In genomic region chr6:33410050-33410710, GRCh38 we compare ENCODE assay signal across 1 cellular context.
TF ChIP-seq lines count a peak whose summit lies in the region.

No MANE protein-coding gene starts in this region.

TF ChIP-seq in HepG2, 621 proteins besides CTCF, POLR2A, EP300 and RAD21 (continued from another document and continues in another):
- TF ChIP-seq, protein P1, sequence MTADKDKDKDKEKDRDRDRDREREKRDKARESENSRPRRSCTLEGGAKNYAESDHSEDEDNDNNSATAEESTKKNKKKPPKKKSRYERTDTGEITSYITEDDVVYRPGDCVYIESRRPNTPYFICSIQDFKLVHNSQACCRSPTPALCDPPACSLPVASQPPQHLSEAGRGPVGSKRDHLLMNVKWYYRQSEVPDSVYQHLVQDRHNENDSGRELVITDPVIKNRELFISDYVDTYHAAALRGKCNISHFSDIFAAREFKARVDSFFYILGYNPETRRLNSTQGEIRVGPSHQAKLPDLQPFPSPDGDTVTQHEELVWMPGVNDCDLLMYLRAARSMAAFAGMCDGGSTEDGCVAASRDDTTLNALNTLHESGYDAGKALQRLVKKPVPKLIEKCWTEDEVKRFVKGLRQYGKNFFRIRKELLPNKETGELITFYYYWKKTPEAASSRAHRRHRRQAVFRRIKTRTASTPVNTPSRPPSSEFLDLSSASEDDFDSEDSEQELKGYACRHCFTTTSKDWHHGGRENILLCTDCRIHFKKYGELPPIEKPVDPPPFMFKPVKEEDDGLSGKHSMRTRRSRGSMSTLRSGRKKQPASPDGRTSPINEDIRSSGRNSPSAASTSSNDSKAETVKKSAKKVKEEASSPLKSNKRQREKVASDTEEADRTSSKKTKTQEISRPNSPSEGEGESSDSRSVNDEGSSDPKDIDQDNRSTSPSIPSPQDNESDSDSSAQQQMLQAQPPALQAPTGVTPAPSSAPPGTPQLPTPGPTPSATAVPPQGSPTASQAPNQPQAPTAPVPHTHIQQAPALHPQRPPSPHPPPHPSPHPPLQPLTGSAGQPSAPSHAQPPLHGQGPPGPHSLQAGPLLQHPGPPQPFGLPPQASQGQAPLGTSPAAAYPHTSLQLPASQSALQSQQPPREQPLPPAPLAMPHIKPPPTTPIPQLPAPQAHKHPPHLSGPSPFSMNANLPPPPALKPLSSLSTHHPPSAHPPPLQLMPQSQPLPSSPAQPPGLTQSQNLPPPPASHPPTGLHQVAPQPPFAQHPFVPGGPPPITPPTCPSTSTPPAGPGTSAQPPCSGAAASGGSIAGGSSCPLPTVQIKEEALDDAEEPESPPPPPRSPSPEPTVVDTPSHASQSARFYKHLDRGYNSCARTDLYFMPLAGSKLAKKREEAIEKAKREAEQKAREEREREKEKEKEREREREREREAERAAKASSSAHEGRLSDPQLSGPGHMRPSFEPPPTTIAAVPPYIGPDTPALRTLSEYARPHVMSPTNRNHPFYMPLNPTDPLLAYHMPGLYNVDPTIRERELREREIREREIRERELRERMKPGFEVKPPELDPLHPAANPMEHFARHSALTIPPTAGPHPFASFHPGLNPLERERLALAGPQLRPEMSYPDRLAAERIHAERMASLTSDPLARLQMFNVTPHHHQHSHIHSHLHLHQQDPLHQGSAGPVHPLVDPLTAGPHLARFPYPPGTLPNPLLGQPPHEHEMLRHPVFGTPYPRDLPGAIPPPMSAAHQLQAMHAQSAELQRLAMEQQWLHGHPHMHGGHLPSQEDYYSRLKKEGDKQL (CRISPR knock-in tag; IDR thresholded peaks at IDR 0.05; ENCODE audit: low read depth), result peak; percentile 74
- TF ChIP-seq ZNF30 (CRISPR knock-in tag; IDR thresholded peaks at IDR 0.05), result no peak
- no peak; the same call in 1 of the 2 replicates for TF ChIP-seq THRA (CRISPR knock-in tag; IDR thresholded peaks at IDR 0.05; ENCODE audit: borderline replicate concordance)
- TF ChIP-seq HMGA1 (CRISPR knock-in tag; conservative IDR thresholded peaks at IDR 0.05), result no peak
- TF ChIP-seq CEBPB (IDR thresholded peaks at IDR 0.05; ENCODE audit: borderline replicate concordance, low read depth, low read length), result no peak
- TF ChIP-seq ZNF629 (CRISPR knock-in tag; conservative IDR thresholded peaks at IDR 0.05), result 0 out of 2 replicates have a peak, but pooled peaks have one; percentile 37
- TF ChIP-seq, protein P2, sequence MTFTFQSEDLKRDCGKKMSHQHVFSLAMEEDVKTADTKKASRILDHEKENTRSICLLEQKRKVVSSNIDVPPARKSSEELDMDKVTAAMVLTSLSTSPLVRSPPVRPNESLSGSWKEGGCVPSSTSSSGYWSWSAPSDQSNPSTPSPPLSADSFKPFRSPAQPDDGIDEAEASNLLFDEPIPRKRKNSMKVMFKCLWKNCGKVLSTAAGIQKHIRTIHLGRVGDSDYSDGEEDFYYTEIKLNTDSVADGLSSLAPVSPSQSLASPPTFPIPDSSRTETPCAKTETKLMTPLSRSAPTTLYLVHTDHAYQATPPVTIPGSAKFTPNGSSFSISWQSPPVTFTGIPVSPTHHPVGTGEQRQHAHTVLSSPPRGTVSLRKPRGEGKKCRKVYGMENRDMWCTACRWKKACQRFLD (CRISPR knock-in tag; IDR thresholded peaks at IDR 0.05; ENCODE audit: borderline replicate concordance), result peak; percentile 86
- 0 out of 2 replicates have a peak, but pooled peaks have one; percentile 46 for TF ChIP-seq ZNF513 (CRISPR knock-in tag; conservative IDR thresholded peaks at IDR 0.05)
- 0 out of 2 replicates have a peak, but pooled peaks have one; percentile 84 for TF ChIP-seq THYN1 (CRISPR knock-in tag; IDR thresholded peaks at IDR 0.05; ENCODE audit: borderline replicate concordance, low read depth)
- TF ChIP-seq IKZF5 (CRISPR knock-in tag; IDR thresholded peaks at IDR 0.05), result peak; percentile 67; the same call in 1 of the 2 replicates
- TF ChIP-seq TBL1XR1 (IDR thresholded peaks at IDR 0.05; ENCODE audit: borderline replicate concordance, low read length, partially characterized antibody), result no peak
- TF ChIP-seq, protein P3, sequence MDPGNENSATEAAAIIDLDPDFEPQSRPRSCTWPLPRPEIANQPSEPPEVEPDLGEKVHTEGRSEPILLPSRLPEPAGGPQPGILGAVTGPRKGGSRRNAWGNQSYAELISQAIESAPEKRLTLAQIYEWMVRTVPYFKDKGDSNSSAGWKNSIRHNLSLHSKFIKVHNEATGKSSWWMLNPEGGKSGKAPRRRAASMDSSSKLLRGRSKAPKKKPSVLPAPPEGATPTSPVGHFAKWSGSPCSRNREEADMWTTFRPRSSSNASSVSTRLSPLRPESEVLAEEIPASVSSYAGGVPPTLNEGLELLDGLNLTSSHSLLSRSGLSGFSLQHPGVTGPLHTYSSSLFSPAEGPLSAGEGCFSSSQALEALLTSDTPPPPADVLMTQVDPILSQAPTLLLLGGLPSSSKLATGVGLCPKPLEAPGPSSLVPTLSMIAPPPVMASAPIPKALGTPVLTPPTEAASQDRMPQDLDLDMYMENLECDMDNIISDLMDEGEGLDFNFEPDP (CRISPR knock-in tag; conservative IDR thresholded peaks at IDR 0.05), result no peak
- peak; percentile 95; the same call in 1 of the 2 replicates for TF ChIP-seq FLYWCH1 (CRISPR knock-in tag; IDR thresholded peaks at IDR 0.05)
- TF ChIP-seq ZNF619 (CRISPR knock-in tag; IDR thresholded peaks at IDR 0.05), result peak; percentile 90; the same call in 1 of the 2 replicates
- no peak for TF ChIP-seq USF2 (IDR thresholded peaks at IDR 0.05; ENCODE audit: low read depth, low read length)
- no peak; the same call in 1 of the 2 replicates for TF ChIP-seq USF2 (CRISPR knock-in tag; IDR thresholded peaks at IDR 0.05; ENCODE audit: borderline replicate concordance)
- TF ChIP-seq, protein P4, sequence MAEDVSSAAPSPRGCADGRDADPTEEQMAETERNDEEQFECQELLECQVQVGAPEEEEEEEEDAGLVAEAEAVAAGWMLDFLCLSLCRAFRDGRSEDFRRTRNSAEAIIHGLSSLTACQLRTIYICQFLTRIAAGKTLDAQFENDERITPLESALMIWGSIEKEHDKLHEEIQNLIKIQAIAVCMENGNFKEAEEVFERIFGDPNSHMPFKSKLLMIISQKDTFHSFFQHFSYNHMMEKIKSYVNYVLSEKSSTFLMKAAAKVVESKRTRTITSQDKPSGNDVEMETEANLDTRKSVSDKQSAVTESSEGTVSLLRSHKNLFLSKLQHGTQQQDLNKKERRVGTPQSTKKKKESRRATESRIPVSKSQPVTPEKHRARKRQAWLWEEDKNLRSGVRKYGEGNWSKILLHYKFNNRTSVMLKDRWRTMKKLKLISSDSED (CRISPR knock-in tag; IDR thresholded peaks at IDR 0.05), result no peak
- TF ChIP-seq, protein P5, sequence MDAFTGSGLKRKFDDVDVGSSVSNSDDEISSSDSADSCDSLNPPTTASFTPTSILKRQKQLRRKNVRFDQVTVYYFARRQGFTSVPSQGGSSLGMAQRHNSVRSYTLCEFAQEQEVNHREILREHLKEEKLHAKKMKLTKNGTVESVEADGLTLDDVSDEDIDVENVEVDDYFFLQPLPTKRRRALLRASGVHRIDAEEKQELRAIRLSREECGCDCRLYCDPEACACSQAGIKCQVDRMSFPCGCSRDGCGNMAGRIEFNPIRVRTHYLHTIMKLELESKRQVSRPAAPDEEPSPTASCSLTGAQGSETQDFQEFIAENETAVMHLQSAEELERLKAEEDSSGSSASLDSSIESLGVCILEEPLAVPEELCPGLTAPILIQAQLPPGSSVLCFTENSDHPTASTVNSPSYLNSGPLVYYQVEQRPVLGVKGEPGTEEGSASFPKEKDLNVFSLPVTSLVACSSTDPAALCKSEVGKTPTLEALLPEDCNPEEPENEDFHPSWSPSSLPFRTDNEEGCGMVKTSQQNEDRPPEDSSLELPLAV (CRISPR knock-in tag; conservative IDR thresholded peaks at IDR 0.05; ENCODE audit: low read depth), result peak; percentile 98
- TF ChIP-seq SOX6 (IDR thresholded peaks at IDR 0.05), result no peak
- TF ChIP-seq SOX6 (CRISPR knock-in tag; IDR thresholded peaks at IDR 0.05), result peak; percentile 79
- TF ChIP-seq, protein P6, sequence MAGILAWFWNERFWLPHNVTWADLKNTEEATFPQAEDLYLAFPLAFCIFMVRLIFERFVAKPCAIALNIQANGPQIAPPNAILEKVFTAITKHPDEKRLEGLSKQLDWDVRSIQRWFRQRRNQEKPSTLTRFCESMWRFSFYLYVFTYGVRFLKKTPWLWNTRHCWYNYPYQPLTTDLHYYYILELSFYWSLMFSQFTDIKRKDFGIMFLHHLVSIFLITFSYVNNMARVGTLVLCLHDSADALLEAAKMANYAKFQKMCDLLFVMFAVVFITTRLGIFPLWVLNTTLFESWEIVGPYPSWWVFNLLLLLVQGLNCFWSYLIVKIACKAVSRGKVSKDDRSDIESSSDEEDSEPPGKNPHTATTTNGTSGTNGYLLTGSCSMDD (CRISPR knock-in tag; IDR thresholded peaks at IDR 0.05), result no peak; the same call in 1 of the 2 replicates
- TF ChIP-seq IRF2 (CRISPR knock-in tag; IDR thresholded peaks at IDR 0.05), result peak; percentile 81
- TF ChIP-seq FOXA3 (CRISPR knock-in tag; IDR thresholded peaks at IDR 0.05), result peak; percentile 71
- peak; percentile 95 for TF ChIP-seq MIER3 (CRISPR knock-in tag; IDR thresholded peaks at IDR 0.05; ENCODE audit: borderline replicate concordance)
- TF ChIP-seq CHCHD3 (CRISPR knock-in tag; IDR thresholded peaks at IDR 0.05), result peak; percentile 99
- TF ChIP-seq, protein P7, sequence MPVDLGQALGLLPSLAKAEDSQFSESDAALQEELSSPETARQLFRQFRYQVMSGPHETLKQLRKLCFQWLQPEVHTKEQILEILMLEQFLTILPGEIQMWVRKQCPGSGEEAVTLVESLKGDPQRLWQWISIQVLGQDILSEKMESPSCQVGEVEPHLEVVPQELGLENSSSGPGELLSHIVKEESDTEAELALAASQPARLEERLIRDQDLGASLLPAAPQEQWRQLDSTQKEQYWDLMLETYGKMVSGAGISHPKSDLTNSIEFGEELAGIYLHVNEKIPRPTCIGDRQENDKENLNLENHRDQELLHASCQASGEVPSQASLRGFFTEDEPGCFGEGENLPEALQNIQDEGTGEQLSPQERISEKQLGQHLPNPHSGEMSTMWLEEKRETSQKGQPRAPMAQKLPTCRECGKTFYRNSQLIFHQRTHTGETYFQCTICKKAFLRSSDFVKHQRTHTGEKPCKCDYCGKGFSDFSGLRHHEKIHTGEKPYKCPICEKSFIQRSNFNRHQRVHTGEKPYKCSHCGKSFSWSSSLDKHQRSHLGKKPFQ (CRISPR knock-in tag; IDR thresholded peaks at IDR 0.05; ENCODE audit: insufficient replicate concordance), result peak; percentile 59
- peak; percentile 97 for TF ChIP-seq ARHGAP35 (CRISPR knock-in tag; IDR thresholded peaks at IDR 0.05; ENCODE audit: borderline replicate concordance)
- TF ChIP-seq ZNF382 (CRISPR knock-in tag; IDR thresholded peaks at IDR 0.05; ENCODE audit: borderline replicate concordance), result no peak
- 0 out of 2 replicates have a peak, but pooled peaks have one; percentile 74 for TF ChIP-seq ZNF337 (CRISPR knock-in tag; IDR thresholded peaks at IDR 0.05; ENCODE audit: borderline replicate concordance, low read depth)
- TF ChIP-seq KDM5A (IDR thresholded peaks at IDR 0.05; ENCODE audit: borderline replicate concordance, low read length), result no peak
- TF ChIP-seq ZSCAN30 (CRISPR knock-in tag; IDR thresholded peaks at IDR 0.05), result no peak
- peak; percentile 71; the same call in 1 of the 2 replicates for TF ChIP-seq ATF3 (CRISPR knock-in tag; IDR thresholded peaks at IDR 0.05)
